ENCODE assay signal across 7 cellular contexts in the genomic region with DNA sequence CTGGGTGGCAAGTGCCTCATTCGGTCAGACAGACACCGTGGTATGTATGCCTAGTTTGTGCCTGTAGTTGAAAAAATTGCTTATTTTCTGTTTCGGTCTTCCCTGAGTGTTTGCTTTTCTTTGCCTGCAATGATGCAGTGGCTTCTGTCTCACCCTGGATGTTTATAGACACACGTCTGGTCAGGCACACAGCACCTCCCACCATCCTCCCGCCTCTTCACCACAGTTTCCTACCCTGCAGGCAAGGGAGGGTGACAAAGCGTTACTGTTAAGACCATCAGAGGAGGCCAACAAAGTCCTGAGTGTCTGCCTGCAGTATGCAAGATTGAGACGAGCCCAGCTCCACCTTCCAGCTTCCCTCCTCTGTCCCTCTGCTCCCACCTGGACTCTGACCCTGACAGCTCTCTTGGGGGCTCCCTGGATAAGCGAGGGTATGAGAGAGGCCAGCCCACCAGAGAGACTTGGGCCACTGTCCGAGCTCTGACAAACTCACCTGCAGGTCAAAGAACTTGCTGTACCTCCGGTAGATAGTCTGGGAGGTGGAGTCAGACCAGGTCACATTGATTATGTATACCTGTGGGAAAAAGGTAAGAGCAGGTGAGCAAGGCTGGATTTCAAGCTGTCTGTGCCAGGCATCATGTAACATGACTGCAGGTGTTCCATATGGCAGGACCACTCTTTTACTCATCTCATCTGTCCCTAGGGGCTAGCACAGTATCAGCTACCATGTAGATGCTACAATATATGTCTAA. TPM values are rescaled to one million over a fixed set of nuclear protein-coding genes. Genes with fewer than 3 reads are reported as not detected.
A peak's percentile ranks its signal among the peaks of the same experiment; 100 is the strongest.
DNase-seq lines count a peak whose midpoint lies in the region; ATAC-seq and TF ChIP-seq lines count a peak whose summit lies in the region.

No MANE protein-coding gene starts in this region.

- no peak for TF ChIP-seq POLR2A in tibial nerve (IDR thresholded peaks at IDR 0.05)

- H3K4me1 Mint-ChIP-seq in T-helper 17 cell: peaks cover 18% of the 10 kb centered on the region

- DNase-seq in T-helper 17 cell (no peak), fibroblast of villous mesenchyme (ENCODE audit: low read depth) (peak; percentile 43), tibial nerve (ENCODE audit: low spot score in 2 of 2) (no peak), HAP-1 (ENCODE audit: low spot score in 2 of 2) (no peak), Right ventricle myocardium superior (no peak)

- H3K9me3 ChIP-seq in T-helper 17 cell (ENCODE audit: control insufficient read depth, low read length, poor library complexity, severe bottlenecking) (no peaks in the 10 kb centered on the region), tibial nerve (no peaks in the 10 kb centered on the region), HAP-1 (no peaks in the 10 kb centered on the region)

- in situ Hi-C loops in HAP-1 (cut with MboI; ENCODE audit: low sequenced_read_pairs): no loop called here

- H3K27ac ChIP-seq in tibial nerve: peak overlapping the region in 3 of 4 donors; percentile 8 to 61 (median 56)

- no peak overlapping the region for H3K4me3 Mint-ChIP-seq in T-helper 17 cell

- no peaks in the 10 kb centered on the region for H3K36me3 Mint-ChIP-seq in T-helper 17 cell (ENCODE audit: low read depth)

- ATAC-seq in GM19023 (IDR thresholded peaks at IDR 0.05; ENCODE audit: unreplicated experiment) (peak; percentile 76), HG03045 (IDR thresholded peaks at IDR 0.05; ENCODE audit: unreplicated experiment) (peak; percentile 80), T-helper 17 cell (peak; percentile 71), Right ventricle myocardium superior (ENCODE audit: poor library complexity) (no peak)

- intact Hi-C loops in Right ventricle myocardium superior (cut with DNase I): no loop called here

- H3K36me3 ChIP-seq in tibial nerve (peaks cover 0 to 27% (median 0%) of the 10 kb centered on the region in 3 donors), HAP-1 (replicated peaks) (no peaks in the 10 kb centered on the region)

- WGBS in tibial nerve, 2 donors: 50 to 70% methylated on average over 10 of the region's 10 CpGs

- no peak overlapping the region for H3K4me3 ChIP-seq in fibroblast of villous mesenchyme (ENCODE audit: low read depth, low read length)
- no peak overlapping the region for H3K4me3 ChIP-seq in tibial nerve
- H3K4me3 ChIP-seq in HAP-1: no peak overlapping the region

- no peak overlapping the region for H3K27ac Mint-ChIP-seq in T-helper 17 cell

- H3K27me3 Mint-ChIP-seq in T-helper 17 cell: no peaks in the 10 kb centered on the region

- TF ChIP-seq EP300 in tibial nerve (IDR thresholded peaks at IDR 0.05): peak in 1 of 2 donors; percentile 27

- TF ChIP-seq CTCF in fibroblast of villous mesenchyme (IDR thresholded peaks at IDR 0.05; ENCODE audit: insufficient read depth, low read depth, low read length) (no peak), tibial nerve (IDR thresholded peaks at IDR 0.05) (no peak)

- H3K4me1 ChIP-seq in tibial nerve (peaks cover 0 to 33% (median 7%) of the 10 kb centered on the region in 4 donors), HAP-1 (no peaks in the 10 kb centered on the region; the same call in 1 of the 2 replicates)

- H3K27me3 ChIP-seq in tibial nerve: no peaks in the 10 kb centered on the region
- H3K27me3 ChIP-seq in HAP-1 (ENCODE audit: low read depth): no peaks in the 10 kb centered on the region

RNA-seq across cellular contexts. Expression of a gene that starts 54.4 kb away (rescaled TPM):
- 10 to 100 TPM in 1 of 2 donors, 1 to 10 TPM in 1; 7.2 to 10.9 TPM for total RNA-seq in T-helper 17 cell
- 58.3 and 64.4 TPM in 2 replicates for total RNA-seq in fibroblast of villous mesenchyme
- 100 to 1,000 TPM; 128 to 154 (median 136) TPM for total RNA-seq in tibial nerve
- total RNA-seq in Right ventricle myocardium superior: 27.0 TPM
